9 cellular contexts compared by ENCODE assay signal in the genomic region with DNA sequence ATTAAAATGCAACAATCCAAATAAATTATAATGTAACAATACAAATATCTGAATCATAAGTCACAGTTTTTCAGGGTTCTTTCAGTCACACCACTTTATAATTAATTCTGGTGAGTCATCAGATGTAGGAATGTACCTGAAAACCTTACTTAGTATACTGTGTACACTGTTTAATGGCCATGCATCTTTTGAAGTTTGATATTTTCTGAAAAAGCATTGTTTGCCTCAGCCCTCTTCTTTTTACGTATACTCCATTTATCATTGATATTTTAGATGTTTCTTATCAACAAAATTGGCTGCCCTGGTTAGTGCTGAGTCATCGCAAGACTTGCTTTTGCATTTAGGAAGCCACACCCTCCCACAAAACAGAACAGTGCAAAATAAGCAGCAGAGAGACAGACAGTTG.
A peak's percentile ranks its signal among the peaks of the same experiment; 100 is the strongest.
DNase-seq lines count a peak whose midpoint lies in the region; ATAC-seq and TF ChIP-seq lines count a peak whose summit lies in the region.
"Had no signal": no experiment of that assay in that cellular context is flagged by ENCODE, and none has a peak within 500 bp of the region (broad histone marks: within the 10 kb centered on the region; RNA-seq: fewer than 3 reads in every experiment).

No MANE protein-coding gene starts in this region.

- no peak overlapping the region for H3K4me3 ChIP-seq in fibroblast of pulmonary artery (replicated peaks; ENCODE audit: low read depth, low read length)

- TF ChIP-seq CTCF in fibroblast of pulmonary artery (IDR thresholded peaks at IDR 0.05; ENCODE audit: low read length, missing control alignments), result no peak

- peak; percentile 66 for ATAC-seq in GM21717 (IDR thresholded peaks at IDR 0.05; ENCODE audit: unreplicated experiment)
- no peak for ATAC-seq in GM21528 (IDR thresholded peaks at IDR 0.05; ENCODE audit: low FRiP score, unreplicated experiment)

- DNase-seq in GM03348 (ENCODE audit: low spot score), result peak; percentile 9
- DNase-seq in NCI-H774 (lab: John Stamatoyannopoulos, UW), result peak; percentile 4
- DNase-seq in fibroblast of pulmonary artery (ENCODE audit: low read depth), result peak; percentile 77
- DNase-seq in COLO829 (ENCODE audit: low spot score), result no peak
- DNase-seq in NCI-H2107 treated with DMSO at 0.1 percent for 48 hours (lab: John Stamatoyannopoulos, UW; ENCODE audit: unreplicated experiment), result no peak
- DNase-seq in NCI-H345 (lab: John Stamatoyannopoulos, UW), result no peak
- DNase-seq: natural killer cell had no signal

Comparison
In these comparisons a context has a peak if more than half of its experiments do, and no peak if none do; other contexts are left out.
1. DNase-seq: peak in GM03348 (single experiment), NCI-H774 (single experiment) and fibroblast of pulmonary artery (single experiment); none in COLO829 (single experiment), NCI-H2107 treated with DMSO at 0.1 percent for 48 hours (single experiment) and NCI-H345 (single experiment).